25 cellular contexts compared by ENCODE assay signal in the genomic region with DNA sequence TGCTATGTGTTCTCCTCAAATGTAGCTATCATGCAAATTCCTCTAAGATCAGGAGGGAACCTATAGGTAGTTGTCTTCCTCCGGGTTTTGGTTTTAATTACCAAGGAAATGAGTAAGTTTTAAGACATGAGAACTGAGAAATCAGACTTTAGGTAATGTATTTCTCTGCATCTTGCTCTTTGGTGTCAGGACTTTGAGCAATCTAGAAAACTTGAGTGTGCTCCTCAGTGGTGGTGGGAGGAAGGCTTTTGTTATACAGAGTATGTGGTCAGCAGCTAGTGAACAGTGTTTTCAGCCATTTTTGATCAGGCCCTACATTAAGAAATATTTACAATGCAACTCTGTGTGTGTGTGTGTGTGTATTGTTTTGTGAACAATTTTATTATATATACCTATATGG.
"Had no signal": no experiment of that assay in that cellular context is flagged by ENCODE, and none has a peak within 500 bp of the region (broad histone marks: within the 10 kb centered on the region; RNA-seq: fewer than 3 reads in every experiment).

No MANE protein-coding gene starts in this region.

- DNase-seq: colonic mucosa; cortex of kidney; dermis blood vessel endothelial cell; dorsolateral prefrontal cortex; effector CD4-positive, alpha-beta T cell; effector CD8-positive, alpha-beta T cell; effector memory CD4-positive, alpha-beta T cell; effector memory CD8-positive, alpha-beta T cell; endodermal cell; erythroblast; esophagus squamous epithelium; foreskin fibroblast; foreskin keratinocyte; foreskin melanocyte; gastrocnemius medialis; glutamatergic neuron; head of caudate nucleus; heart left ventricle; heart right ventricle had no signal

- H3K27me3 Mint-ChIP-seq: dendritic cell treated with granulocyte-macrophage colony-stimulating factor and Interleukin-4, amounts not matched to agents 40 ng/mL and 50 ng/mL, for 4 days; effector memory CD8-positive, alpha-beta T cell had no signal

- H3K27ac Mint-ChIP-seq: dendritic cell treated with granulocyte-macrophage colony-stimulating factor and Interleukin-4, amounts not matched to agents 40 ng/mL and 50 ng/mL, for 4 days; effector memory CD8-positive, alpha-beta T cell; endodermal cell had no signal

- H3K4me3 Mint-ChIP-seq: dendritic cell treated with granulocyte-macrophage colony-stimulating factor and Interleukin-4, amounts not matched to agents 40 ng/mL and 50 ng/mL, for 4 days; effector memory CD8-positive, alpha-beta T cell; endodermal cell had no signal

- FAIRE-seq: endometrium, endothelial cell of umbilical vein, frontal cortex had no signal

- ATAC-seq: effector memory CD8-positive, alpha-beta T cell; esophagus mucosa; foreskin keratinocyte; gastrocnemius medialis; gastroesophageal sphincter; heart left ventricle; heart right ventricle had no signal

- H3K9me3 Mint-ChIP-seq: dendritic cell treated with granulocyte-macrophage colony-stimulating factor and Interleukin-4, amounts not matched to agents 40 ng/mL and 50 ng/mL, for 4 days; effector memory CD8-positive, alpha-beta T cell had no signal

- H3K4me1 Mint-ChIP-seq: endodermal cell had no signal
